In genomic region chr3:170522171-170522570, GRCh38 we compare ENCODE assay signal across 22 cellular contexts.
"Had no signal": no experiment of that assay in that cellular context is flagged by ENCODE, and none has a peak within 500 bp of the region (broad histone marks: within the 10 kb centered on the region; RNA-seq: fewer than 3 reads in every experiment).

No MANE protein-coding gene starts in this region.

- H3K9me3 Mint-ChIP-seq: endodermal cell, immature natural killer cell, nephron, neural progenitor cell had no signal

- H3K27ac Mint-ChIP-seq: dendritic cell treated with granulocyte-macrophage colony-stimulating factor and Interleukin-4, amounts not matched to agents 40 ng/mL and 50 ng/mL, for 4 days; endodermal cell; immature natural killer cell; memory B cell; mesothelial cell of epicardium; naive thymus-derived CD4-positive, alpha-beta T cell; nephron; neural progenitor cell; progenitor cell of endocrine pancreas had no signal

- DNase-seq: colonic mucosa; effector CD8-positive, alpha-beta T cell; endodermal cell; hypothalamus; immature natural killer cell; kidney; naive thymus-derived CD4-positive, alpha-beta T cell; right lobe of liver; small intestine; stimulated activated CD4-positive, alpha-beta T cell treated with anti-CD3 and anti-CD28 coated beads, Interleukin-15, amount 100 ng/mL, for 24 hours; stimulated activated CD4-positive, alpha-beta T cell treated with anti-CD3 and anti-CD28 coated beads, Interleukin-2, amount 100 ng/mL, for 48 hours; stimulated activated naive CD4-positive, alpha-beta T cell treated with Interleukin-2 at 50 U/mL for 16 hours; stomach; thyroid gland; trophoblast cell had no signal

- ATAC-seq: left lobe of liver; naive thymus-derived CD4-positive, alpha-beta T cell; right lobe of liver had no signal

- H3K4me3 Mint-ChIP-seq: dendritic cell treated with granulocyte-macrophage colony-stimulating factor and Interleukin-4, amounts not matched to agents 40 ng/mL and 50 ng/mL, for 4 days; endodermal cell; immature natural killer cell; memory B cell; mesothelial cell of epicardium; naive thymus-derived CD4-positive, alpha-beta T cell; nephron; neural progenitor cell had no signal

- H3K4me1 Mint-ChIP-seq: immature natural killer cell had no signal

- H3K36me3 Mint-ChIP-seq: immature natural killer cell; memory B cell; mesothelial cell of epicardium; naive thymus-derived CD4-positive, alpha-beta T cell; neural progenitor cell had no signal
